ENCODE assay signal across 26 cellular contexts in genomic region chr1:23171181-23171755, GRCh38. TPM values are rescaled to one million over a fixed set of nuclear protein-coding genes. Genes with fewer than 3 reads are reported as not detected.
DNase-seq lines count a peak whose midpoint lies in the region; ATAC-seq and TF ChIP-seq lines count a peak whose summit lies in the region.
"Had no signal": no experiment of that assay in that cellular context is flagged by ENCODE, and none has a peak within 500 bp of the region (broad histone marks: within the 10 kb centered on the region; RNA-seq: fewer than 3 reads in every experiment).

No MANE protein-coding gene starts in this region.

- H3K27ac Mint-ChIP-seq in osteocyte (ENCODE audit: unreplicated experiment) = peak overlapping the region; percentile 23
- H3K27ac Mint-ChIP-seq in activated naive CD4-positive, alpha-beta T cell treated with anti-CD3 and anti-CD28 coated beads, Interleukin-2, amount 50 U/mL, for 72 hours = no peak overlapping the region
- H3K27ac Mint-ChIP-seq: activated CD8-positive, alpha-beta T cell treated with anti-CD3 and anti-CD28 coated beads for 36 hours; stimulated activated naive B cell treated with anti-CD40 and anti-IgM and Interleukin-4, amounts not matched to agents 10 μg/mL and 1 μg/mL and 100 μg/mL, for 72 hours; T-cell had no signal

- no peaks in the 10 kb centered on the region for H3K27me3 Mint-ChIP-seq in osteocyte (ENCODE audit: unreplicated experiment)
- H3K27me3 Mint-ChIP-seq: stimulated activated naive B cell treated with anti-CD40 and anti-IgM and Interleukin-4, amounts not matched to agents 10 μg/mL and 1 μg/mL and 100 μg/mL, for 72 hours; T-cell had no signal

- peaks cover 40% of the 10 kb centered on the region for H3K4me1 Mint-ChIP-seq in osteocyte (ENCODE audit: unreplicated experiment)

- H4K20me1 ChIP-seq in BLaER1 treated with 17β-estradiol and CSF1 and Interleukin-3, amounts not matched to agents 10 nM and 100 nM = peaks cover 14 to 18% (median 18%) of the 10 kb centered on the region in 11 experiments; a peak in 21 of 22 replicates

- H3K4me1 ChIP-seq in BLaER1 treated with 17β-estradiol and CSF1 and Interleukin-3, amounts not matched to agents 10 nM and 100 nM = peaks cover 49 to 85% (median 69%) of the 10 kb centered on the region in 10 experiments
- H3K4me1 ChIP-seq in testis = peaks cover 19% of the 10 kb centered on the region
- H3K4me1 ChIP-seq: colonic mucosa had no signal

- WGBS in testis, 2 donors = 62 to 68% methylated on average over 4 of the region's 4 CpGs

- H3K9me3 Mint-ChIP-seq in osteocyte (ENCODE audit: unreplicated experiment) = no peaks in the 10 kb centered on the region
- H3K9me3 Mint-ChIP-seq in activated naive CD4-positive, alpha-beta T cell treated with anti-CD3 and anti-CD28 coated beads, Interleukin-2, amount 50 U/mL, for 72 hours = peaks cover 0 to 5% of the 10 kb centered on the region in 2 donors
- H3K9me3 Mint-ChIP-seq: activated CD8-positive, alpha-beta T cell treated with anti-CD3 and anti-CD28 coated beads for 36 hours; CD4-positive, CD25-positive, alpha-beta regulatory T cell; T-cell had no signal

- peak overlapping the region in 9 of 11 experiments; percentile 12 to 99 (median 34); a peak in 12 of 22 replicates for H3K9ac ChIP-seq in BLaER1 treated with 17β-estradiol and CSF1 and Interleukin-3, amounts not matched to agents 10 nM and 100 nM

- peak overlapping the region; percentile 4 to 96 (median 65); a peak in 20 of 22 replicates for H3K4me2 ChIP-seq in BLaER1 treated with 17β-estradiol and CSF1 and Interleukin-3, amounts not matched to agents 10 nM and 100 nM
- H3K4me2 ChIP-seq: PC-9 had no signal

- peak; percentile 36 for DNase-seq in NCI-H69 (lab: John Stamatoyannopoulos, UW)
- no peak for DNase-seq in dorsolateral prefrontal cortex
- DNase-seq in osteocyte (ENCODE audit: extremely low spot score, unreplicated experiment) = no peak
- DNase-seq in testis = no peak
- DNase-seq in activated naive CD4-positive, alpha-beta T cell treated with anti-CD3 and anti-CD28 coated beads, Interleukin-2, amount 50 U/mL, for 72 hours (ENCODE audit: low spot score in 2 of 2) = no peak
- DNase-seq in NCI-H2081 (lab: John Stamatoyannopoulos, UW) = no peak
- DNase-seq: activated CD4-positive, CD25-positive, alpha-beta regulatory T cell treated with anti-CD3 and anti-CD28 coated beads, Interleukin-2, amount 50 U/mL, for 72 hours; activated CD8-positive, alpha-beta T cell treated with anti-CD3 and anti-CD28 coated beads for 36 hours; activated effector memory CD4-positive, alpha-beta T cell treated with Interleukin-2 at 50 U/mL for 16 hours; CD4-positive, CD25-positive, alpha-beta regulatory T cell; colonic mucosa; GM23248; KG1; NCI-H1436 treated with DMSO at 0.1 percent for 48 hours; NCI-H510A treated with DMSO at 0.1 percent for 48 hours; nucleus accumbens; PC-9; SIG-M5; spleen; stimulated activated CD4-positive, alpha-beta T cell treated with anti-CD3 and anti-CD28 coated beads, Interleukin-4, amount 100 ng/mL, for 24 hours; stimulated activated naive B cell treated with anti-CD40 and anti-IgM and Interleukin-4, amounts not matched to agents 10 μg/mL and 1 μg/mL and 100 μg/mL, for 72 hours; T-cell; thyroid gland had no signal

- H3K27ac ChIP-seq in BLaER1 treated with 17β-estradiol and CSF1 and Interleukin-3, amounts not matched to agents 10 nM and 100 nM = peak overlapping the region in 9 of 11 experiments; percentile 90 to 99 (median 96); a peak in 18 of 22 replicates
- H3K27ac ChIP-seq in dorsolateral prefrontal cortex (peak overlapping the region in 39 of 59 donors; percentile 3 to 85 (median 45)), testis (no peak overlapping the region)
- H3K27ac ChIP-seq: colonic mucosa, PC-9, thyroid gland had no signal

- H3K4me3 ChIP-seq in BLaER1 treated with 17β-estradiol and CSF1 and Interleukin-3, amounts not matched to agents 10 nM and 100 nM = no peak overlapping the region
- H3K4me3 ChIP-seq in dorsolateral prefrontal cortex = no peak overlapping the region
- no peak overlapping the region for H3K4me3 ChIP-seq in testis
- H3K4me3 ChIP-seq: colonic mucosa, GM23248, PC-9, spleen, thyroid gland had no signal

- no peaks in the 10 kb centered on the region for H3K9me3 ChIP-seq in BLaER1 treated with 17β-estradiol and CSF1 and Interleukin-3, amounts not matched to agents 10 nM and 100 nM (replicated peaks in 1 of 11)
- H3K9me3 ChIP-seq in testis = no peaks in the 10 kb centered on the region
- H3K9me3 ChIP-seq: colonic mucosa, spleen, thyroid gland had no signal

- intact Hi-C loops in dorsolateral prefrontal cortex (cut with DNase I) (no loop called here), testis (cut with DNase I; ENCODE audit: low total_unique reads) (no loop called here)

- no peak for ATAC-seq in HG03521 (IDR thresholded peaks at IDR 0.05; ENCODE audit: unreplicated experiment)
- no peak for ATAC-seq in activated naive CD4-positive, alpha-beta T cell treated with anti-CD3 and anti-CD28 coated beads, Interleukin-2, amount 50 U/mL, for 72 hours
- ATAC-seq: activated CD8-positive, alpha-beta T cell treated with anti-CD3 and anti-CD28 coated beads for 36 hours; stimulated activated naive B cell treated with anti-CD40 and anti-IgM and Interleukin-4, amounts not matched to agents 10 μg/mL and 1 μg/mL and 100 μg/mL, for 72 hours; T-cell had no signal

- TF ChIP-seq POLR2A in testis (IDR thresholded peaks at IDR 0.05) = no peak

- no peaks in the 10 kb centered on the region for H3K27me3 ChIP-seq in BLaER1 treated with 17β-estradiol and CSF1 and Interleukin-3, amounts not matched to agents 10 nM and 100 nM
- no peaks in the 10 kb centered on the region for H3K27me3 ChIP-seq in dorsolateral prefrontal cortex
- H3K27me3 ChIP-seq in testis = no peaks in the 10 kb centered on the region
- H3K27me3 ChIP-seq: colonic mucosa, spleen, thyroid gland had no signal

- TF ChIP-seq CTCF in dorsolateral prefrontal cortex (IDR thresholded peaks at IDR 0.05 in 54 of 56, conservative IDR thresholded peaks at IDR 0.05 in 2 of 56; ENCODE audit: low read depth in 1 of 56, partially characterized antibody in 56 of 56) (no peak), osteocyte (IDR thresholded peaks at IDR 0.05) (no peak), testis (IDR thresholded peaks at IDR 0.05) (no peak)

- H3K36me3 Mint-ChIP-seq in osteocyte (ENCODE audit: unreplicated experiment) = no peaks in the 10 kb centered on the region
- H3K36me3 Mint-ChIP-seq in activated naive CD4-positive, alpha-beta T cell treated with anti-CD3 and anti-CD28 coated beads, Interleukin-2, amount 50 U/mL, for 72 hours = no peaks in the 10 kb centered on the region
- H3K36me3 Mint-ChIP-seq: CD4-positive, CD25-positive, alpha-beta regulatory T cell; T-cell had no signal

- H3K36me3 ChIP-seq in BLaER1 treated with 17β-estradiol and CSF1 and Interleukin-3, amounts not matched to agents 10 nM and 100 nM = peaks cover 0 to 12% (median 0%) of the 10 kb centered on the region in 11 experiments; a peak in 3 of 22 replicates
- H3K36me3 ChIP-seq in testis (ENCODE audit: low read depth, missing control alignments) = no peaks in the 10 kb centered on the region
- H3K36me3 ChIP-seq: colonic mucosa, spleen, thyroid gland had no signal

- H3K4me3 Mint-ChIP-seq in osteocyte (ENCODE audit: unreplicated experiment) = no peak overlapping the region
- H3K4me3 Mint-ChIP-seq: activated CD8-positive, alpha-beta T cell treated with anti-CD3 and anti-CD28 coated beads for 36 hours; stimulated activated naive B cell treated with anti-CD40 and anti-IgM and Interleukin-4, amounts not matched to agents 10 μg/mL and 1 μg/mL and 100 μg/mL, for 72 hours; T-cell had no signal

RNA-seq across cellular contexts. Expression of gene LUZP1, which starts 2.6 kb away (rescaled TPM):
- total RNA-seq in dorsolateral prefrontal cortex (100 to 1,000 TPM in 3 of 120 experiments, 10 to 100 TPM in 117; 23.0 to 108 (median 71.6) TPM), osteocyte (47.4 and 47.6 TPM in 2 replicates), testis (10 to 100 TPM; 20.3 to 36.2 TPM)
- 14.4 TPM for polyA plus RNA-seq in testis (ENCODE audit: insufficient read depth, low read depth, low replicate concordance)
- 10 to 100 TPM; 18.5 to 21.4 TPM for total RNA-seq in activated naive CD4-positive, alpha-beta T cell treated with anti-CD3 and anti-CD28 coated beads, Interleukin-2, amount 50 U/mL, for 72 hours

RNA-seq across cellular contexts. Expression of gene HTR1D, which starts 46.0 kb away (rescaled TPM):
- total RNA-seq in dorsolateral prefrontal cortex (1 to 10 TPM in 97 of 120 experiments, under 1 TPM in 23; 0.32 to 8.1 (median 1.5) TPM), osteocyte (1.2 and 1.6 TPM in 2 replicates), testis (under 1 TPM in 1 of 2 donors, not detected in 1; 0.19 TPM)
- 0.70 TPM for polyA plus RNA-seq in testis (ENCODE audit: insufficient read depth, low read depth, low replicate concordance)
- not detected for total RNA-seq in activated naive CD4-positive, alpha-beta T cell treated with anti-CD3 and anti-CD28 coated beads, Interleukin-2, amount 50 U/mL, for 72 hours
- total RNA-seq: activated CD8-positive, alpha-beta T cell treated with anti-CD3 and anti-CD28 coated beads for 36 hours; CD4-positive, CD25-positive, alpha-beta regulatory T cell; fibroblast of lung; GM23248; T-cell; thyroid gland had no signal
- polyA plus RNA-seq: CD4-positive, CD25-positive, alpha-beta regulatory T cell; fibroblast of lung; GM23248; spleen had no signal

Comparison
In these comparisons a context has a peak if more than half of its experiments do, and no peak if none do; other contexts are left out.
1. H3K27ac ChIP-seq: peak in BLaER1 treated with 17β-estradiol and CSF1 and Interleukin-3, amounts not matched to agents 10 nM and 100 nM (9 of 11) and dorsolateral prefrontal cortex (39 of 59); none in testis (0 of 2).